Comparison of ENCODE assay signal across 11 cellular contexts in genomic region chr17:8056976-8057625, GRCh38. TPM values are rescaled to one million over a fixed set of nuclear protein-coding genes. Genes with fewer than 3 reads are reported as not detected.
A peak's percentile ranks its signal among the peaks of the same experiment; 100 is the strongest.
DNase-seq lines count a peak whose midpoint lies in the region; ATAC-seq and TF ChIP-seq lines count a peak whose summit lies in the region.
"Had no signal": no experiment of that assay in that cellular context is flagged by ENCODE, and none has a peak within 500 bp of the region (broad histone marks: within the 10 kb centered on the region; RNA-seq: fewer than 3 reads in every experiment).

No MANE protein-coding gene starts in this region.

- H3K36me3 Mint-ChIP-seq in Caco-2 (ENCODE audit: insufficient read depth, unreplicated experiment), result peaks cover 6% of the 10 kb centered on the region

- BruUV-seq in Caco-2 (replicated peaks; lab: Mats Ljungman, UMichigan), result TSS peak; percentile 81

- CTCF ChIA-PET in Caco-2 (lab: Charles Lee), result interaction anchor here (0.6 to 2.8 kb wide), 9 partner anchors 15 to 200 kb away, joined by 3 to 25 read pairs (median 4); partner anchors contain the start of gene NAA38

- POLR2A ChIA-PET in Caco-2 (lab: Charles Lee), result interaction anchor here (0.6 to 1.4 kb wide), 9 partner anchors 16 to 473 kb away, joined by 3 to 8 read pairs (median 3); partner anchors contain the start of genes RNF227 and TP53

- no peak for TF ChIP-seq CTCF in Caco-2 (IDR thresholded peaks at IDR 0.05; ENCODE audit: insufficient read depth in 1 of 2, low read depth in 1 of 2, low read length in 1 of 2, severe bottlenecking in 1 of 2, unreplicated experiment in 1 of 2)
- TF ChIP-seq CTCF in OCI-LY3 (IDR thresholded peaks at IDR 0.05; ENCODE audit: low read depth, low read length), result no peak
- TF ChIP-seq CTCF in hepatocyte (IDR thresholded peaks at IDR 0.05; ENCODE audit: poor library complexity), result no peak
- no peak for TF ChIP-seq CTCF in sigmoid colon (IDR thresholded peaks at IDR 0.05)

- H3K27me3 ChIP-seq in Caco-2 (replicated peaks; ENCODE audit: control insufficient read depth, insufficient read depth, low read length), result no peaks in the 10 kb centered on the region
- peaks cover 12% of the 10 kb centered on the region for H3K27me3 ChIP-seq in OCI-LY3 (ENCODE audit: low read depth, low read length)
- H3K27me3 ChIP-seq in hepatocyte, result peaks cover 8% of the 10 kb centered on the region
- peaks cover 10 to 64% (median 43%) of the 10 kb centered on the region in 3 donors for H3K27me3 ChIP-seq in sigmoid colon

- no peak for TF ChIP-seq POLR2A in sigmoid colon (IDR thresholded peaks at IDR 0.05)

- H3K4me1 ChIP-seq in Caco-2, result peaks cover 14% of the 10 kb centered on the region
- peaks cover 32% of the 10 kb centered on the region for H3K4me1 ChIP-seq in OCI-LY3 (ENCODE audit: low read length)
- peaks cover 23% of the 10 kb centered on the region for H3K4me1 ChIP-seq in hepatocyte (ENCODE audit: insufficient read depth)
- H3K4me1 ChIP-seq in sigmoid colon, result peaks cover 0 to 3% (median 1%) of the 10 kb centered on the region in 4 donors
- H3K4me1 ChIP-seq: psoas muscle had no signal

- peak overlapping the region; percentile 90 for H3K27ac Mint-ChIP-seq in Caco-2 (ENCODE audit: unreplicated experiment)

- H3K27ac ChIP-seq in OCI-LY3 (ENCODE audit: low read length) (no peak overlapping the region), hepatocyte (peak overlapping the region; percentile 98), sigmoid colon (no peak overlapping the region)
- H3K27ac ChIP-seq: psoas muscle had no signal

- H4K20me1 ChIP-seq in OCI-LY3 (ENCODE audit: insufficient read depth, low read length) (no peaks in the 10 kb centered on the region), hepatocyte (ENCODE audit: insufficient read depth, poor library complexity, severe bottlenecking) (no peaks in the 10 kb centered on the region)

- no peak overlapping the region; the same call in 1 of the 2 replicates for H3K9ac ChIP-seq in OCI-LY3 (ENCODE audit: low read length)

- ATAC-seq in GM21381 (IDR thresholded peaks at IDR 0.05; ENCODE audit: unreplicated experiment) (no peak), HG02884 (IDR thresholded peaks at IDR 0.05; ENCODE audit: unreplicated experiment) (no peak)

- H3K4me3 Mint-ChIP-seq in Caco-2 (ENCODE audit: unreplicated experiment), result peak overlapping the region; percentile 83

- H3K79me2 ChIP-seq in OCI-LY3 (ENCODE audit: low read length) (no peaks in the 10 kb centered on the region), hepatocyte (no peaks in the 10 kb centered on the region)

- H3K9me2 ChIP-seq in hepatocyte (replicated peaks; ENCODE audit: insufficient read depth), result no peaks in the 10 kb centered on the region

- no peaks in the 10 kb centered on the region for H3K27me3 Mint-ChIP-seq in Caco-2 (ENCODE audit: insufficient read depth, unreplicated experiment)

- H3K9me3 ChIP-seq in Caco-2, result no peaks in the 10 kb centered on the region
- no peaks in the 10 kb centered on the region for H3K9me3 ChIP-seq in OCI-LY3 (ENCODE audit: insufficient read depth, low read length)
- H3K9me3 ChIP-seq in hepatocyte (ENCODE audit: low read depth), result no peaks in the 10 kb centered on the region
- no peaks in the 10 kb centered on the region for H3K9me3 ChIP-seq in sigmoid colon
- H3K9me3 ChIP-seq: psoas muscle, tibial nerve had no signal

- peak overlapping the region; percentile 86 for H3K4me2 ChIP-seq in OCI-LY3 (ENCODE audit: low read length)
- peak overlapping the region; percentile 71 for H3K4me2 ChIP-seq in hepatocyte

- H2AFZ ChIP-seq in OCI-LY3 (ENCODE audit: low read depth, low read length) (0 out of 2 replicates have a peak overlapping the region, but pooled peaks have one; percentile 2), hepatocyte (no peak overlapping the region)

- H3K4me1 Mint-ChIP-seq in Caco-2 (ENCODE audit: low read depth, unreplicated experiment), result peaks cover 13% of the 10 kb centered on the region

- no peak for TF ChIP-seq EP300 in sigmoid colon (IDR thresholded peaks at IDR 0.05)

- H3K36me3 ChIP-seq in Caco-2 (ENCODE audit: control insufficient read depth, insufficient read depth, low read length), result no peaks in the 10 kb centered on the region
- no peaks in the 10 kb centered on the region for H3K36me3 ChIP-seq in OCI-LY3 (replicated peaks; ENCODE audit: low read depth, low read length)
- H3K36me3 ChIP-seq in hepatocyte (replicated peaks; ENCODE audit: insufficient read depth, low read depth), result no peaks in the 10 kb centered on the region
- no peaks in the 10 kb centered on the region for H3K36me3 ChIP-seq in sigmoid colon
- H3K36me3 ChIP-seq: tibial nerve had no signal

- intact Hi-C loops in Caco-2 (cut with micrococcal nuclease; ENCODE audit: unreplicated experiment), result loop anchor here (1.0 to 2.0 kb wide), 6 partner anchors 16 to 194 kb away; partner anchors contain the start of gene ALOXE3
- intact Hi-C loops in sigmoid colon (cut with DNase I), result loop anchor here (5.0 to 10.0 kb wide), 4 partner anchors 60 to 235 kb away; partner anchors contain the start of gene RNF227

- DNase-seq in Caco-2 (peak in 1 of 2 experiments; percentile 28), hepatocyte (ENCODE audit: low spot score) (no peak), sigmoid colon (peak; percentile 38), NCI-H187 treated with DMSO at 0.1 percent for 48 hours (lab: John Stamatoyannopoulos, UW) (no peak)
- DNase-seq: activated gamma-delta T cell, psoas muscle had no signal

- WGBS in hepatocyte (ENCODE audit: low lambda C conversion rate, missing lambda C conversion rate), result 49% methylated on average over 17 of the region's 17 CpGs
- 65 to 73% methylated on average over 17 of the region's 17 CpGs for WGBS in sigmoid colon, 2 donors

- no peaks in the 10 kb centered on the region for H3K9me3 Mint-ChIP-seq in Caco-2 (ENCODE audit: unreplicated experiment)

- H3K4me3 ChIP-seq in Caco-2 (ENCODE audit: low read depth, low read length) (peak overlapping the region; percentile 46), OCI-LY3 (ENCODE audit: low read length) (peak overlapping the region; percentile 77; the same call in 1 of the 2 replicates), hepatocyte (no peak overlapping the region), sigmoid colon (no peak overlapping the region)
- H3K4me3 ChIP-seq: psoas muscle, tibial nerve had no signal

RNA-seq across cellular contexts. Expression of gene ALOX15B, which starts 18.2 kb away (rescaled TPM):
- total RNA-seq in Caco-2 (2022) (not detected in 2 replicates), hepatocyte (5.7 and 6.7 TPM in 2 replicates), sigmoid colon (1 to 10 TPM; 2.8 to 5.3 (median 4.3) TPM)
- polyA plus RNA-seq in hepatocyte (26.0 and 26.1 TPM in 2 replicates), sigmoid colon (1 to 10 TPM; 1.2 to 3.2 (median 1.8) TPM)

RNA-seq across cellular contexts. Expression of gene ALOX12B, which starts 30.4 kb away (rescaled TPM):
- total RNA-seq in Caco-2 (2022) (0.34 and 0.39 TPM in 2 replicates), hepatocyte (0.52 and 2.0 TPM in 2 replicates), sigmoid colon (not detected)
- polyA plus RNA-seq in hepatocyte (0.22 and 1.8 TPM in 2 replicates), sigmoid colon (under 1 TPM in 1 of 3 donors, not detected in 2; 0.52 TPM)
- total RNA-seq: mononuclear cell, psoas muscle, tibial nerve had no signal
- polyA plus RNA-seq: psoas muscle had no signal

RNA-seq across cellular contexts. Expression of gene GUCY2D, which starts 54.7 kb away (rescaled TPM):
- total RNA-seq in Caco-2 (2022) (0.74 and 1.7 TPM in 2 replicates), hepatocyte (not detected in 2 replicates), sigmoid colon (not detected)
- polyA plus RNA-seq in hepatocyte (1.6 and 1.9 TPM in 2 replicates), sigmoid colon (under 1 TPM in 1 of 3 donors, not detected in 2; 0.04 TPM)
- total RNA-seq: psoas muscle had no signal
- polyA plus RNA-seq: psoas muscle had no signal

Comparison
In these comparisons a context has a peak if more than half of its experiments do, and no peak if none do; other contexts are left out.
1. H3K4me3 ChIP-seq: peak in Caco-2 (single experiment) and OCI-LY3 (single experiment); none in hepatocyte (single experiment) and sigmoid colon (0 of 4).